21 cellular contexts compared by ENCODE assay signal in genomic region chr4:132238697-132239096, GRCh38.
A peak's percentile ranks its signal among the peaks of the same experiment; 100 is the strongest.
DNase-seq lines count a peak whose midpoint lies in the region; ATAC-seq, FAIRE-seq and TF ChIP-seq lines count a peak whose summit lies in the region.
"Had no signal": no experiment of that assay in that cellular context is flagged by ENCODE, and none has a peak within 500 bp of the region (broad histone marks: within the 10 kb centered on the region; RNA-seq: fewer than 3 reads in every experiment).

No MANE protein-coding gene starts in this region.

- no peaks in the 10 kb centered on the region for H3K4me1 Mint-ChIP-seq in GM23338
- H3K4me1 Mint-ChIP-seq in activated CD8-positive, alpha-beta T cell treated with anti-CD3 and anti-CD28 coated beads for 36 hours (ENCODE audit: low read depth) = no peaks in the 10 kb centered on the region
- H3K4me1 Mint-ChIP-seq: B cell; CD4-positive, CD25-positive, alpha-beta regulatory T cell; CD8-positive, alpha-beta memory T cell; IgD-negative memory B cell had no signal

- no TSS peak for BruUV-seq in OCI-LY7 (replicated peaks; lab: Mats Ljungman, UMichigan)

- H3K36me3 ChIP-seq in GM23338 (ENCODE audit: insufficient read depth) (no peaks in the 10 kb centered on the region), OCI-LY7 (ENCODE audit: insufficient read depth, low read length) (peaks cover 4% of the 10 kb centered on the region; the same call in 1 of the 2 replicates), small intestine (ENCODE audit: control insufficient read depth in 2 of 2, insufficient read depth in 2 of 2, low read length in 2 of 2) (no peaks in the 10 kb centered on the region)

- H3F3A ChIP-seq in GM23338 (replicated peaks; ENCODE audit: low read depth) = no peaks in the 10 kb centered on the region

- no peaks in the 10 kb centered on the region for H3K4me1 ChIP-seq in GM23338 (ENCODE audit: insufficient read depth)
- no peaks in the 10 kb centered on the region for H3K4me1 ChIP-seq in OCI-LY7 (ENCODE audit: insufficient read depth, low read length, poor library complexity, severe bottlenecking)
- H3K4me1 ChIP-seq in small intestine (ENCODE audit: control insufficient read depth in 2 of 2, insufficient read depth in 1 of 2, low read depth in 1 of 2, low read length in 1 of 2) = no peaks in the 10 kb centered on the region
- H3K4me1 ChIP-seq: Caco-2 had no signal

- H3K4me2 ChIP-seq in GM23338 (no peak overlapping the region), OCI-LY7 (ENCODE audit: low read length) (no peak overlapping the region)

- H3K9me3 ChIP-seq in OCI-LY7 (ENCODE audit: low read length) (peaks cover 21% of the 10 kb centered on the region; the same call in 1 of the 2 replicates), small intestine (ENCODE audit: control insufficient read depth, low read depth) (no peaks in the 10 kb centered on the region)
- H3K9me3 ChIP-seq: Caco-2 had no signal

- ATAC-seq in GM23338 (no peak), GM19351 (IDR thresholded peaks at IDR 0.05; ENCODE audit: unreplicated experiment) (no peak)
- no peak for ATAC-seq in activated CD8-positive, alpha-beta T cell treated with anti-CD3 and anti-CD28 coated beads for 36 hours
- ATAC-seq: HepG2 had no signal

- no peak overlapping the region for H3K4me3 ChIP-seq in GM23338
- H3K4me3 ChIP-seq in OCI-LY7 (ENCODE audit: low read depth, low read length, poor library complexity, severe bottlenecking) = no peak overlapping the region
- H3K4me3 ChIP-seq in small intestine (ENCODE audit: low read depth in 1 of 2, low read length in 2 of 2) = no peak overlapping the region

- DNase-seq in GM23338 (ENCODE audit: low spot score) = no peak
- peak; percentile 70 for DNase-seq in NCI-H69 (lab: John Stamatoyannopoulos, UW)
- no peak for DNase-seq in OCI-LY7 (ENCODE audit: low spot score)
- DNase-seq in small intestine = peak; percentile 44
- no peak for DNase-seq in activated CD8-positive, alpha-beta T cell treated with anti-CD3 and anti-CD28 coated beads for 36 hours
- DNase-seq in caudate nucleus (lab: John Stamatoyannopoulos, UW) = no peak
- DNase-seq: C1 segment of cervical spinal cord; Caco-2; CD4-positive, CD25-positive, alpha-beta regulatory T cell; CD8-positive, alpha-beta memory T cell; DMS79; GDM1; HCEC 1CT; KBM-7 had no signal

- H3K9me3 Mint-ChIP-seq in GM23338 = peaks cover 3% of the 10 kb centered on the region; the same call in 2 of the 3 replicates
- H3K9me3 Mint-ChIP-seq in activated CD8-positive, alpha-beta T cell treated with anti-CD3 and anti-CD28 coated beads for 36 hours = peaks cover 3% of the 10 kb centered on the region

- no peak for TF ChIP-seq CTCF in GM23338 (conservative IDR thresholded peaks at IDR 0.05; ENCODE audit: low read depth in 2 of 2)
- TF ChIP-seq CTCF in OCI-LY7 (conservative IDR thresholded peaks at IDR 0.05; ENCODE audit: low read length) = no peak
- no peak for TF ChIP-seq CTCF in activated CD8-positive, alpha-beta T cell treated with anti-CD3 and anti-CD28 coated beads for 36 hours (IDR thresholded peaks at IDR 0.05)

- H3K27ac Mint-ChIP-seq in GM23338 = no peak overlapping the region
- H3K27ac Mint-ChIP-seq in activated CD8-positive, alpha-beta T cell treated with anti-CD3 and anti-CD28 coated beads for 36 hours = no peak overlapping the region
- H3K27ac Mint-ChIP-seq: B cell; CD4-positive, CD25-positive, alpha-beta regulatory T cell; CD8-positive, alpha-beta memory T cell had no signal

- WGBS in small intestine, 3 donors = 21 to 63% (median 24%) methylated on average over 1 of the region's 1 CpG

- no peaks in the 10 kb centered on the region for H3K27me3 Mint-ChIP-seq in GM23338 (ENCODE audit: insufficient read depth, low read depth, poor library complexity)
- no peaks in the 10 kb centered on the region for H3K27me3 Mint-ChIP-seq in activated CD8-positive, alpha-beta T cell treated with anti-CD3 and anti-CD28 coated beads for 36 hours
- H3K27me3 Mint-ChIP-seq: B cell; CD4-positive, CD25-positive, alpha-beta regulatory T cell; CD8-positive, alpha-beta memory T cell; IgD-negative memory B cell had no signal

- no peak for FAIRE-seq in small intestine (lab: Jason Lieb, UNC)
- FAIRE-seq: D721Med, GM12892, GM18507, HepG2 had no signal

- no peak overlapping the region for H3K4me3 Mint-ChIP-seq in GM23338
- H3K4me3 Mint-ChIP-seq in activated CD8-positive, alpha-beta T cell treated with anti-CD3 and anti-CD28 coated beads for 36 hours = no peak overlapping the region
- H3K4me3 Mint-ChIP-seq: B cell; CD4-positive, CD25-positive, alpha-beta regulatory T cell; CD8-positive, alpha-beta memory T cell; IgD-negative memory B cell had no signal

- peaks cover 3% of the 10 kb centered on the region; the same call in 1 of the 3 replicates for H3K36me3 Mint-ChIP-seq in GM23338 (ENCODE audit: low read depth)
- H3K36me3 Mint-ChIP-seq in activated CD8-positive, alpha-beta T cell treated with anti-CD3 and anti-CD28 coated beads for 36 hours (ENCODE audit: low read depth) = no peaks in the 10 kb centered on the region
- H3K36me3 Mint-ChIP-seq: CD4-positive, CD25-positive, alpha-beta regulatory T cell; CD8-positive, alpha-beta memory T cell; IgD-negative memory B cell had no signal

- intact Hi-C loops in OCI-LY7 (cut with micrococcal nuclease; ENCODE audit: unreplicated experiment) = loop anchor here (5.0 kb wide), 1 partner anchor 159 kb away; no protein-coding TSS in a partner anchor
- intact Hi-C loops in activated CD8-positive, alpha-beta T cell treated with anti-CD3 and anti-CD28 coated beads for 36 hours (cut with micrococcal nuclease) = no loop called here

- CTCF ChIA-PET in OCI-LY7 (lab: Charles Lee; ENCODE audit: unreplicated experiment) = no interaction called here
- CTCF ChIA-PET in activated CD8-positive, alpha-beta T cell treated with anti-CD3 and anti-CD28 coated beads for 36 hours (lab: Charles Lee) = no interaction called here

- H3K79me2 ChIP-seq in GM23338 (replicated peaks; ENCODE audit: insufficient read depth) (no peaks in the 10 kb centered on the region), OCI-LY7 (ENCODE audit: insufficient read depth, low read depth, low read length) (no peaks in the 10 kb centered on the region)

- H3K27me3 ChIP-seq in GM23338 (ENCODE audit: insufficient read depth) (no peaks in the 10 kb centered on the region), small intestine (ENCODE audit: control insufficient read depth in 2 of 2, insufficient read depth in 2 of 2, low read length in 2 of 2) (no peaks in the 10 kb centered on the region)

- H4K20me1 ChIP-seq in GM23338 (replicated peaks; ENCODE audit: insufficient read depth) = no peaks in the 10 kb centered on the region
- no peaks in the 10 kb centered on the region for H4K20me1 ChIP-seq in OCI-LY7 (ENCODE audit: insufficient read depth, low read length)

- H3K27ac ChIP-seq in GM23338 (ENCODE audit: low read depth) (no peak overlapping the region), OCI-LY7 (ENCODE audit: low read depth, low read length, poor library complexity, severe bottlenecking) (no peak overlapping the region), small intestine (ENCODE audit: low read depth in 1 of 2, low read length in 1 of 2) (no peak overlapping the region), caudate nucleus (ENCODE audit: low read depth, low read length) (no peak overlapping the region)

- POLR2A ChIA-PET in OCI-LY7 (lab: Charles Lee) = no interaction called here
- POLR2A ChIA-PET in activated CD8-positive, alpha-beta T cell treated with anti-CD3 and anti-CD28 coated beads for 36 hours (lab: Charles Lee) = no interaction called here

- H3K9me2 ChIP-seq in GM23338 (ENCODE audit: insufficient read depth) = peaks cover 13% of the 10 kb centered on the region
- H3K9me2 ChIP-seq in OCI-LY7 (ENCODE audit: insufficient read depth, low read length) = no peaks in the 10 kb centered on the region

- H2AFZ ChIP-seq in GM23338 (0 out of 2 replicates have a peak overlapping the region, but pooled peaks have one; percentile 23), OCI-LY7 (ENCODE audit: low read length) (peak overlapping the region; percentile 5; the same call in 1 of the 2 replicates)

Comparison
In these comparisons a context has a peak if more than half of its experiments do, and no peak if none do; other contexts are left out.
1. DNase-seq: peak in NCI-H69 (single experiment) and small intestine (single experiment); none in GM23338 (single experiment), OCI-LY7 (single experiment), activated CD8-positive, alpha-beta T cell treated with anti-CD3 and anti-CD28 coated beads for 36 hours (single experiment) and caudate nucleus (0 of 61).